In genomic region chr9:99607852-99608448, GRCh38 we compare ENCODE assay signal across 26 cellular contexts.
DNase-seq lines count a peak whose midpoint lies in the region; ATAC-seq and TF ChIP-seq lines count a peak whose summit lies in the region.
"Had no signal": no experiment of that assay in that cellular context is flagged by ENCODE, and none has a peak within 500 bp of the region (broad histone marks: within the 10 kb centered on the region; RNA-seq: fewer than 3 reads in every experiment).

No MANE protein-coding gene starts in this region.

- no peak overlapping the region for H3K27ac Mint-ChIP-seq in WTC11
- H3K27ac Mint-ChIP-seq in activated CD4-positive, alpha-beta T cell treated with anti-CD3 and anti-CD28 coated beads for 36 hours, result no peak overlapping the region
- H3K27ac Mint-ChIP-seq: stimulated activated naive CD8-positive, alpha-beta T cell treated with anti-CD3 and anti-CD28 coated beads, Interleukin-15, Interleukin-2, amounts not matched to agents 100 ng/mL and 50 ng/mL, for 24 hours had no signal

- ATAC-seq in WTC11, result no peak; the same call in 1 of the 2 replicates
- ATAC-seq in upper lobe of right lung, result peak; percentile 87
- ATAC-seq in HG03045 (IDR thresholded peaks at IDR 0.05; ENCODE audit: unreplicated experiment), result no peak
- no peak for ATAC-seq in activated CD4-positive, alpha-beta T cell treated with anti-CD3 and anti-CD28 coated beads for 36 hours
- ATAC-seq: activated T-cell treated with anti-CD3 and anti-CD28 coated beads, Interleukin-2, amount 50 U/mL, for 4 hours; gastroesophageal sphincter had no signal

- CTCF ChIA-PET in WTC11 (lab: Charles Lee), result no interaction called here
- CTCF ChIA-PET in activated CD4-positive, alpha-beta T cell treated with anti-CD3 and anti-CD28 coated beads for 36 hours (lab: Charles Lee), result no interaction called here

- no peaks in the 10 kb centered on the region for H3K9me3 Mint-ChIP-seq in WTC11
- H3K9me3 Mint-ChIP-seq in activated CD4-positive, alpha-beta T cell treated with anti-CD3 and anti-CD28 coated beads for 36 hours (ENCODE audit: low read depth), result no peaks in the 10 kb centered on the region
- H3K9me3 Mint-ChIP-seq: activated T-cell treated with anti-CD3 and anti-CD28 coated beads, Interleukin-2, amount 50 U/mL, for 4 hours; stimulated activated naive CD8-positive, alpha-beta T cell treated with anti-CD3 and anti-CD28 coated beads, Interleukin-15, Interleukin-2, amounts not matched to agents 100 ng/mL and 50 ng/mL, for 24 hours had no signal

- no peak overlapping the region; the same call in 1 of the 2 replicates for H3K4me3 Mint-ChIP-seq in WTC11
- H3K4me3 Mint-ChIP-seq in activated CD4-positive, alpha-beta T cell treated with anti-CD3 and anti-CD28 coated beads for 36 hours, result no peak overlapping the region
- H3K4me3 Mint-ChIP-seq: activated T-cell treated with anti-CD3 and anti-CD28 coated beads, Interleukin-2, amount 50 U/mL, for 4 hours; stimulated activated naive CD8-positive, alpha-beta T cell treated with anti-CD3 and anti-CD28 coated beads, Interleukin-15, Interleukin-2, amounts not matched to agents 100 ng/mL and 50 ng/mL, for 24 hours had no signal

- no peak overlapping the region for H3K4me3 ChIP-seq in upper lobe of right lung
- H3K4me3 ChIP-seq: gastroesophageal sphincter, spleen, thyroid gland had no signal

- TF ChIP-seq CTCF in WTC11 (IDR thresholded peaks at IDR 0.05) (no peak), upper lobe of right lung (IDR thresholded peaks at IDR 0.05) (no peak)

- no peaks in the 10 kb centered on the region for H3K36me3 Mint-ChIP-seq in WTC11
- H3K36me3 Mint-ChIP-seq in activated CD4-positive, alpha-beta T cell treated with anti-CD3 and anti-CD28 coated beads for 36 hours (ENCODE audit: low read depth), result no peaks in the 10 kb centered on the region

- POLR2A ChIA-PET in WTC11 (lab: Charles Lee), result no interaction called here
- POLR2A ChIA-PET in activated CD4-positive, alpha-beta T cell treated with anti-CD3 and anti-CD28 coated beads for 36 hours (lab: Charles Lee), result no interaction called here

- H3K36me3 ChIP-seq in upper lobe of right lung, result no peaks in the 10 kb centered on the region
- H3K36me3 ChIP-seq: gastroesophageal sphincter, neutrophil, spleen, thyroid gland had no signal

- H3K27me3 ChIP-seq in upper lobe of right lung, result no peaks in the 10 kb centered on the region
- H3K27me3 ChIP-seq: gastroesophageal sphincter, neutrophil, spleen, thyroid gland had no signal

- DNase-seq in NCI-H748 (lab: John Stamatoyannopoulos, UW; ENCODE audit: unreplicated experiment) (peak; percentile 53), NCI-H748 treated with DMSO at 0.1 percent for 48 hours (lab: John Stamatoyannopoulos, UW) (no peak), WTC11 (ENCODE audit: low spot score) (no peak), iPS-NIHi7 (ENCODE audit: extremely low spot score) (peak; percentile 30), upper lobe of right lung (no peak), HUDEP-2 (lab: John Stamatoyannopoulos, UW; ENCODE audit: unreplicated experiment in 76 of 76) (no peak)
- DNase-seq in activated CD4-positive, alpha-beta T cell treated with anti-CD3 and anti-CD28 coated beads for 36 hours, result no peak
- DNase-seq: 8988T; activated CD4-positive, CD25-positive, alpha-beta regulatory T cell treated with anti-CD3 and anti-CD28 coated beads, Interleukin-2, amount 50 U/mL, for 72 hours; activated CD8-positive, alpha-beta memory T cell treated with anti-CD3 and anti-CD28 coated beads for 24 hours; activated naive CD4-positive, alpha-beta T cell treated with Interleukin-2 at 50 U/mL for 16 hours; activated T-cell treated with anti-CD3 and anti-CD28 coated beads, Interleukin-2, amount 50 U/mL, for 4 hours; anterior cingulate cortex; DND-41; effector CD4-positive, alpha-beta T cell; GOT3; mammary epithelial cell; SHP77 treated with DMSO at 0.1 percent for 48 hours; spleen; stimulated activated CD4-positive, alpha-beta T cell treated with anti-CD3 and anti-CD28 coated beads, Interleukin-4, amount 100 ng/mL, for 1 hour; thyroid gland had no signal

- no peaks in the 10 kb centered on the region for H3K9me3 ChIP-seq in upper lobe of right lung
- H3K9me3 ChIP-seq: gastroesophageal sphincter, neutrophil, spleen, thyroid gland had no signal

- intact Hi-C loops in upper lobe of right lung (cut with DNase I), result no loop called here
- intact Hi-C loops in activated CD4-positive, alpha-beta T cell treated with anti-CD3 and anti-CD28 coated beads for 36 hours (cut with DNase I, micrococcal nuclease), result no loop called here

- H3K4me1 Mint-ChIP-seq in WTC11, result peaks cover 38% of the 10 kb centered on the region
- H3K4me1 Mint-ChIP-seq in activated CD4-positive, alpha-beta T cell treated with anti-CD3 and anti-CD28 coated beads for 36 hours, result no peaks in the 10 kb centered on the region

- H3K27ac ChIP-seq in upper lobe of right lung, result no peak overlapping the region
- H3K27ac ChIP-seq: gastroesophageal sphincter, KMS-11, neutrophil, spleen, thyroid gland had no signal

- H3K4me1 ChIP-seq in upper lobe of right lung, result no peaks in the 10 kb centered on the region
- H3K4me1 ChIP-seq: gastroesophageal sphincter, spleen, thyroid gland had no signal

- peaks cover 70% of the 10 kb centered on the region for H3K27me3 Mint-ChIP-seq in WTC11 (ENCODE audit: low read depth)
- peaks cover 3% of the 10 kb centered on the region for H3K27me3 Mint-ChIP-seq in activated CD4-positive, alpha-beta T cell treated with anti-CD3 and anti-CD28 coated beads for 36 hours

TF ChIP-seq in WTC11, 78 proteins besides CTCF, POLR2A, EP300 and RAD21:
- TF ChIP-seq MXD4 (CRISPR knock-in tag; IDR thresholded peaks at IDR 0.05; ENCODE audit: borderline replicate concordance), result no peak
- TF ChIP-seq ZNF423 (CRISPR knock-in tag; IDR thresholded peaks at IDR 0.05), result peak; percentile 40; the same call in 1 of the 2 replicates
TF ChIP-seq in WTC11: peak in this region for 1.

Comparison
In these comparisons a context has a peak if more than half of its experiments do, and no peak if none do; other contexts are left out.
1. DNase-seq: peak in NCI-H748 (single experiment) and iPS-NIHi7 (single experiment); none in NCI-H748 treated with DMSO at 0.1 percent for 48 hours (single experiment), WTC11 (single experiment), upper lobe of right lung (single experiment), activated CD4-positive, alpha-beta T cell treated with anti-CD3 and anti-CD28 coated beads for 36 hours (single experiment) and HUDEP-2 (0 of 76).